Comparison of ENCODE assay signal across 24 cellular contexts in the genomic region with DNA sequence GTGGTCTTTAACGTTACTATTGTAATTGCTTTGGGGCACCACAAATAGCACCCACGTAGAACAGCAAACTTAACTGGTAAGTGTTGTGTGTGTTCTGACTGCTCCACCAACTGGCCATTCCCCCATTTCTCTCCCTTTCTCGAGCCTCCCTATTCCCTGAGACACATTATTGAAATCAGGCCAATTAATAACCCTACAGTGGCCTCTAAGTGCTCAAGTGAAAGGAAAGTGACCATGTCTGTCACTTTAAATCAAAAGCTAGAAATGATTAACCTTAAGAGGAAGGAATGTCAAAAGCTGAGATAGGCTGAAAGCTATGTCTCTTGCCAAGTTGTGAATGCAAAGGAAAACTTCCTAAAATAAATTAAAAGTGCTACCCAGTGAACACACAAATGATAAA. TPM values are rescaled to one million over a fixed set of nuclear protein-coding genes. Genes with fewer than 3 reads are reported as not detected.
A peak's percentile ranks its signal among the peaks of the same experiment; 100 is the strongest.
DNase-seq lines count a peak whose midpoint lies in the region; ATAC-seq, FAIRE-seq and TF ChIP-seq lines count a peak whose summit lies in the region.
"Had no signal": no experiment of that assay in that cellular context is flagged by ENCODE, and none has a peak within 500 bp of the region (broad histone marks: within the 10 kb centered on the region; RNA-seq: fewer than 3 reads in every experiment).

No MANE protein-coding gene starts in this region.

- no peak overlapping the region for H3K4ac ChIP-seq in neuronal stem cell (ENCODE audit: low read length)

- peaks cover 3 to 7% of the 10 kb centered on the region in 2 donors for H3K4me1 ChIP-seq in kidney (ENCODE audit: control insufficient read depth in 1 of 2, insufficient read depth in 1 of 2, low read depth in 1 of 2, low read length in 2 of 2)
- peaks cover 0 to 2% of the 10 kb centered on the region in 2 donors for H3K4me1 ChIP-seq in neuronal stem cell (ENCODE audit: control insufficient read depth in 2 of 2, insufficient read depth in 1 of 2, low read depth in 1 of 2, low read length in 2 of 2)

- no peak overlapping the region for H2AFZ ChIP-seq in neuronal stem cell (ENCODE audit: low read length)
- H2AFZ ChIP-seq: PC-9 had no signal

- H3K9me3 ChIP-seq in kidney (ENCODE audit: control insufficient read depth in 1 of 2, low read length in 2 of 2) (no peaks in the 10 kb centered on the region), neuronal stem cell (replicated peaks in 1 of 2; ENCODE audit: control insufficient read depth in 2 of 2, insufficient read depth in 1 of 2, low read depth in 1 of 2, low read length in 2 of 2) (no peaks in the 10 kb centered on the region)
- H3K9me3 ChIP-seq: tibial nerve had no signal

- H3K4me3 ChIP-seq in kidney (ENCODE audit: low read length in 2 of 2) = no peak overlapping the region
- H3K4me3 ChIP-seq in neuronal stem cell (ENCODE audit: low read length in 2 of 2) = no peak overlapping the region
- H3K4me3 ChIP-seq: PC-9, tibial nerve had no signal

- TF ChIP-seq CTCF in progenitor cell of endocrine pancreas (IDR thresholded peaks at IDR 0.05; ENCODE audit: unreplicated experiment) (no peak), kidney (IDR thresholded peaks at IDR 0.05; ENCODE audit: borderline replicate concordance, extremely low read depth, insufficient read depth) (no peak)

- peaks cover 0 to 19% (median 0%) of the 10 kb centered on the region in 3 experiments for H3K27me3 ChIP-seq in neuronal stem cell (ENCODE audit: control insufficient read depth in 3 of 3, insufficient read depth in 3 of 3, low read depth in 1 of 3, low read length in 3 of 3)
- H3K27me3 ChIP-seq: tibial nerve had no signal

- H4K8ac ChIP-seq in neuronal stem cell (ENCODE audit: low read depth, low read length) = no peak overlapping the region

- no peak overlapping the region for H3K4me2 ChIP-seq in neuronal stem cell (ENCODE audit: insufficient read depth, low read length, poor library complexity, severe bottlenecking)
- H3K4me2 ChIP-seq: PC-9 had no signal

- H3K27me3 Mint-ChIP-seq in progenitor cell of endocrine pancreas = no peaks in the 10 kb centered on the region
- H3K27me3 Mint-ChIP-seq in activated T-helper 17 cell treated with anti-CD3 and anti-CD28 coated beads, Interleukin-2, amount 50 U/mL, for 72 hours = no peaks in the 10 kb centered on the region
- H3K27me3 Mint-ChIP-seq: activated naive CD8-positive, alpha-beta T cell had no signal

- in situ Hi-C loops in ACHN (cut with HindIII; ENCODE audit: low pct_ligation_motif_present, low pct_unique_long_range_greater_than_20kb, low sequenced_read_pairs) = no loop called here

- no peak overlapping the region for H3K23ac ChIP-seq in neuronal stem cell (ENCODE audit: low read depth, low read length, poor library complexity)

- no peak overlapping the region for H4K91ac ChIP-seq in neuronal stem cell (ENCODE audit: low read depth, low read length, poor library complexity)

- no peak overlapping the region for H2BK5ac ChIP-seq in neuronal stem cell (ENCODE audit: low read length)

- WGBS in neuronal stem cell (ENCODE audit: extremely low coverage in 2 of 2, insufficient read length in 2 of 2, insufficient replicate concordance in 1 of 2), 2 donors = no CpG with 5 or more reads among the region's 3 CpGs

- DNase-seq in ACHN (peak; percentile 39), progenitor cell of endocrine pancreas (ENCODE audit: low spot score, unreplicated experiment) (no peak), kidney (no peak), neuronal stem cell (ENCODE audit: low spot score) (no peak)
- DNase-seq in activated CD8-positive, alpha-beta memory T cell treated with anti-CD3 and anti-CD28 coated beads, Interleukin-2, amount 50 U/mL, for 48 hours = no peak
- DNase-seq: activated T-cell treated with anti-CD3 and anti-CD28 coated beads, Interleukin-2, amount 50 U/mL, for 72 hours; hypothalamus; NCI-H146; NCI-H226; NCI-H82; occipital lobe; PC-9; stimulated activated CD4-positive, alpha-beta T cell treated with anti-CD3 and anti-CD28 coated beads, Interleukin-1b, Interleukin-23, amount 100 ng/mL, for 48 hours; stimulated activated naive CD4-positive, alpha-beta T cell treated with Interleukin-2 at 50 U/mL for 16 hours; T-helper 9 cell had no signal

- intact Hi-C loops in kidney (cut with DNase I) = no loop called here

- H2BK15ac ChIP-seq in neuronal stem cell (ENCODE audit: low read length) = no peak overlapping the region

- H3K36me3 ChIP-seq in kidney (ENCODE audit: control insufficient read depth in 1 of 2, insufficient read depth in 2 of 2, low read length in 2 of 2) (no peaks in the 10 kb centered on the region), neuronal stem cell (replicated peaks in 1 of 2; ENCODE audit: control insufficient read depth in 2 of 2, insufficient read depth in 2 of 2, low read length in 2 of 2) (no peaks in the 10 kb centered on the region)
- H3K36me3 ChIP-seq: tibial nerve had no signal

- no peaks in the 10 kb centered on the region for H3K9me3 Mint-ChIP-seq in progenitor cell of endocrine pancreas (ENCODE audit: low read depth)
- H3K9me3 Mint-ChIP-seq in activated T-helper 17 cell treated with anti-CD3 and anti-CD28 coated beads, Interleukin-2, amount 50 U/mL, for 72 hours = no peaks in the 10 kb centered on the region
- H3K9me3 Mint-ChIP-seq: activated T-cell treated with anti-CD3 and anti-CD28 coated beads, Interleukin-2, amount 50 U/mL, for 72 hours had no signal

- H3K9ac ChIP-seq in kidney (ENCODE audit: low read length in 2 of 2) (no peak overlapping the region), neuronal stem cell (ENCODE audit: low read depth, low read length, poor library complexity) (no peak overlapping the region)

- peak overlapping the region; percentile 55 for H3K27ac Mint-ChIP-seq in progenitor cell of endocrine pancreas
- H3K27ac Mint-ChIP-seq in activated T-helper 17 cell treated with anti-CD3 and anti-CD28 coated beads, Interleukin-2, amount 50 U/mL, for 72 hours = no peak overlapping the region
- H3K27ac Mint-ChIP-seq: activated naive CD8-positive, alpha-beta T cell; activated T-cell treated with anti-CD3 and anti-CD28 coated beads, Interleukin-2, amount 50 U/mL, for 72 hours; CD14-positive monocyte had no signal

- peak; percentile 56 for FAIRE-seq in islet of Langerhans (lab: Jason Lieb, UNC)
- no peak for FAIRE-seq in kidney (lab: Jason Lieb, UNC)
- FAIRE-seq: colon, GM12892 had no signal

- H3K4me3 Mint-ChIP-seq in progenitor cell of endocrine pancreas (ENCODE audit: low read depth) = no peak overlapping the region
- no peak overlapping the region for H3K4me3 Mint-ChIP-seq in activated T-helper 17 cell treated with anti-CD3 and anti-CD28 coated beads, Interleukin-2, amount 50 U/mL, for 72 hours
- H3K4me3 Mint-ChIP-seq: activated naive CD8-positive, alpha-beta T cell; activated T-cell treated with anti-CD3 and anti-CD28 coated beads, Interleukin-2, amount 50 U/mL, for 72 hours; CD14-positive monocyte had no signal

- H3K18ac ChIP-seq in neuronal stem cell (ENCODE audit: low read length) = no peak overlapping the region

- H2AK5ac ChIP-seq in neuronal stem cell (ENCODE audit: low read depth, low read length) = no peak overlapping the region

- no peak overlapping the region for H3K14ac ChIP-seq in neuronal stem cell (ENCODE audit: low read length)

- H2BK12ac ChIP-seq in neuronal stem cell (ENCODE audit: low read length) = no peak overlapping the region

- no peaks in the 10 kb centered on the region for H3K36me3 Mint-ChIP-seq in progenitor cell of endocrine pancreas (ENCODE audit: insufficient read depth)
- H3K36me3 Mint-ChIP-seq in activated T-helper 17 cell treated with anti-CD3 and anti-CD28 coated beads, Interleukin-2, amount 50 U/mL, for 72 hours (ENCODE audit: low read depth) = no peaks in the 10 kb centered on the region
- H3K36me3 Mint-ChIP-seq: activated naive CD8-positive, alpha-beta T cell; CD14-positive monocyte had no signal

- peaks cover 18% of the 10 kb centered on the region for H3K4me1 Mint-ChIP-seq in progenitor cell of endocrine pancreas (ENCODE audit: low read depth)
- H3K4me1 Mint-ChIP-seq in activated T-helper 17 cell treated with anti-CD3 and anti-CD28 coated beads, Interleukin-2, amount 50 U/mL, for 72 hours = peaks cover 4% of the 10 kb centered on the region

- H2BK120ac ChIP-seq in neuronal stem cell (ENCODE audit: low read depth, low read length) = no peak overlapping the region

- ATAC-seq in SK-N-SH treated with all-trans-retinoic acid at 6 μM for 48 hours = no peak; the same call in 2 of the 3 replicates
- no peak for ATAC-seq in activated T-helper 17 cell treated with anti-CD3 and anti-CD28 coated beads, Interleukin-2, amount 50 U/mL, for 72 hours (replicated peaks)
- ATAC-seq: activated T-cell treated with anti-CD3 and anti-CD28 coated beads, Interleukin-2, amount 50 U/mL, for 72 hours; HCT116 had no signal

- no peaks in the 10 kb centered on the region for H3K79me1 ChIP-seq in neuronal stem cell (ENCODE audit: low read depth, low read length)

- no peak overlapping the region for H3K27ac ChIP-seq in kidney (ENCODE audit: low read depth in 2 of 2, low read length in 2 of 2)
- H3K27ac ChIP-seq in neuronal stem cell (replicated peaks; ENCODE audit: low read length) = no peak overlapping the region
- H3K27ac ChIP-seq: PC-9, tibial nerve had no signal

TF ChIP-seq in SK-N-SH treated with all-trans-retinoic acid at 6 μM for 48 hours, 23 proteins besides CTCF, POLR2A, EP300 and RAD21:
- TF ChIP-seq SNAI2 (CRISPR knock-in tag; IDR thresholded peaks at IDR 0.05) = no peak
- TF ChIP-seq ISL1 (CRISPR knock-in tag; IDR thresholded peaks at IDR 0.05) = peak; percentile 75

RNA-seq across cellular contexts. Expression of a gene that starts 22.3 kb away (rescaled TPM):
- total RNA-seq in progenitor cell of endocrine pancreas = 34.2 and 40.3 TPM in 2 replicates
- 69.4 TPM for total RNA-seq in kidney
- 15.1 TPM for polyA plus RNA-seq in kidney (ENCODE audit: insufficient read depth, low read depth, low replicate concordance)
- 10 to 100 TPM; 10.0 to 10.4 TPM for total RNA-seq in activated T-helper 17 cell treated with anti-CD3 and anti-CD28 coated beads, Interleukin-2, amount 50 U/mL, for 72 hours
- polyA plus RNA-seq in neuronal stem cell (2013, experiment 1 of 2) = 2.1 TPM
- polyA plus RNA-seq in neuronal stem cell (2013, experiment 2 of 2) = 1.6 TPM
